Comparison of ENCODE assay signal across 15 cellular contexts in genomic region chr1:114040273-114041043, GRCh38.
A peak's percentile ranks its signal among the peaks of the same experiment; 100 is the strongest.
DNase-seq lines count a peak whose midpoint lies in the region; ATAC-seq and TF ChIP-seq lines count a peak whose summit lies in the region.
"Had no signal": no experiment of that assay in that cellular context is flagged by ENCODE, and none has a peak within 500 bp of the region (broad histone marks: within the 10 kb centered on the region; RNA-seq: fewer than 3 reads in every experiment).

No MANE protein-coding gene starts in this region.

- H3K4me3 ChIP-seq in fibroblast of mammary gland (ENCODE audit: control insufficient read depth, low read depth, low read length) (no peak overlapping the region), gastrocnemius medialis (no peak overlapping the region), right cardiac atrium (ENCODE audit: low read length) (no peak overlapping the region)
- H3K4me3 ChIP-seq: HAP-1, right lobe of liver, tibial nerve had no signal

- H3K27me3 ChIP-seq in gastrocnemius medialis (no peaks in the 10 kb centered on the region), right cardiac atrium (ENCODE audit: control insufficient read depth, insufficient read depth) (no peaks in the 10 kb centered on the region)
- H3K27me3 ChIP-seq: right lobe of liver, tibial nerve had no signal

- intact Hi-C loops in gastrocnemius medialis (cut with DNase I; ENCODE audit: low total_unique reads) = no loop called here
- intact Hi-C loops in right cardiac atrium (cut with DNase I) = no loop called here

- no peaks in the 10 kb centered on the region for H3K4me1 ChIP-seq in gastrocnemius medialis
- H3K4me1 ChIP-seq in right cardiac atrium (ENCODE audit: control insufficient read depth, insufficient read depth, low read length) = no peaks in the 10 kb centered on the region
- H3K4me1 ChIP-seq: right lobe of liver had no signal

- TF ChIP-seq POLR2A in gastrocnemius medialis (IDR thresholded peaks at IDR 0.05) = no peak

- H3K36me3 ChIP-seq in gastrocnemius medialis = no peaks in the 10 kb centered on the region
- H3K36me3 ChIP-seq: HAP-1, right lobe of liver, tibial nerve had no signal

- in situ Hi-C loops in gastrocnemius medialis (cut with MboI; ENCODE audit: low sequenced_read_pairs in 4 of 4) = no loop called here

- ATAC-seq in gastrocnemius medialis (peak; percentile 32 to 46), right cardiac atrium (no peak)
- ATAC-seq: activated T-cell treated with anti-CD3 and anti-CD28 coated beads, Interleukin-2, amount 50 U/mL, for 4 hours had no signal

- WGBS in right cardiac atrium = 62% methylated on average over 4 of the region's 4 CpGs

- H3K9me3 ChIP-seq in gastrocnemius medialis (no peaks in the 10 kb centered on the region), right cardiac atrium (ENCODE audit: control insufficient read depth, low read length) (no peaks in the 10 kb centered on the region)
- H3K9me3 ChIP-seq: HAP-1, right lobe of liver, tibial nerve had no signal

- H3K27ac ChIP-seq in gastrocnemius medialis (no peak overlapping the region), right cardiac atrium (ENCODE audit: low read length) (no peak overlapping the region)
- H3K27ac ChIP-seq: 22Rv1, right lobe of liver had no signal

- DNase-seq in NK-92 treated with Interleukin-12 subunit alpha and Interleukin-12 subunit beta, amount 100 ng/mL, for 24 hours (lab: John Stamatoyannopoulos, UW) = peak; percentile 49
- DNase-seq in NK-92 (lab: John Stamatoyannopoulos, UW; ENCODE audit: unreplicated experiment) (no peak), OCI-M1 (lab: John Stamatoyannopoulos, UW) (peak; percentile 34), fibroblast of mammary gland (ENCODE audit: low read depth) (peak; percentile 82), gastrocnemius medialis (no peak), NCI-H1092 treated with DMSO at 0.1 percent for 48 hours (lab: John Stamatoyannopoulos, UW) (no peak), right cardiac atrium (no peak), A172 (ENCODE audit: low spot score) (no peak)
- DNase-seq: activated T-cell treated with anti-CD3 and anti-CD28 coated beads, Interleukin-2, amount 50 U/mL, for 4 hours; DMS 273 treated with DMSO at 0.1 percent for 48 hours; NCI-H2107; right lobe of liver had no signal

- TF ChIP-seq CTCF in fibroblast of mammary gland (conservative IDR thresholded peaks at IDR 0.05; ENCODE audit: control insufficient read depth, insufficient read depth, low read depth, low read length) = no peak
- TF ChIP-seq CTCF in gastrocnemius medialis (IDR thresholded peaks at IDR 0.05 in 4 of 5, conservative IDR thresholded peaks at IDR 0.05 in 1 of 5) = no peak

Comparison
In these comparisons a context has a peak if more than half of its experiments do, and no peak if none do; other contexts are left out.
1. DNase-seq: peak in NK-92 treated with Interleukin-12 subunit alpha and Interleukin-12 subunit beta, amount 100 ng/mL, for 24 hours (single experiment), OCI-M1 (single experiment) and fibroblast of mammary gland (single experiment); none in NK-92 (single experiment), gastrocnemius medialis (0 of 2), NCI-H1092 treated with DMSO at 0.1 percent for 48 hours (single experiment), right cardiac atrium (0 of 3) and A172 (single experiment).
2. ATAC-seq: peak in gastrocnemius medialis (2 of 2); none in right cardiac atrium (0 of 2).